8 cellular contexts compared by ENCODE assay signal in the genomic region with DNA sequence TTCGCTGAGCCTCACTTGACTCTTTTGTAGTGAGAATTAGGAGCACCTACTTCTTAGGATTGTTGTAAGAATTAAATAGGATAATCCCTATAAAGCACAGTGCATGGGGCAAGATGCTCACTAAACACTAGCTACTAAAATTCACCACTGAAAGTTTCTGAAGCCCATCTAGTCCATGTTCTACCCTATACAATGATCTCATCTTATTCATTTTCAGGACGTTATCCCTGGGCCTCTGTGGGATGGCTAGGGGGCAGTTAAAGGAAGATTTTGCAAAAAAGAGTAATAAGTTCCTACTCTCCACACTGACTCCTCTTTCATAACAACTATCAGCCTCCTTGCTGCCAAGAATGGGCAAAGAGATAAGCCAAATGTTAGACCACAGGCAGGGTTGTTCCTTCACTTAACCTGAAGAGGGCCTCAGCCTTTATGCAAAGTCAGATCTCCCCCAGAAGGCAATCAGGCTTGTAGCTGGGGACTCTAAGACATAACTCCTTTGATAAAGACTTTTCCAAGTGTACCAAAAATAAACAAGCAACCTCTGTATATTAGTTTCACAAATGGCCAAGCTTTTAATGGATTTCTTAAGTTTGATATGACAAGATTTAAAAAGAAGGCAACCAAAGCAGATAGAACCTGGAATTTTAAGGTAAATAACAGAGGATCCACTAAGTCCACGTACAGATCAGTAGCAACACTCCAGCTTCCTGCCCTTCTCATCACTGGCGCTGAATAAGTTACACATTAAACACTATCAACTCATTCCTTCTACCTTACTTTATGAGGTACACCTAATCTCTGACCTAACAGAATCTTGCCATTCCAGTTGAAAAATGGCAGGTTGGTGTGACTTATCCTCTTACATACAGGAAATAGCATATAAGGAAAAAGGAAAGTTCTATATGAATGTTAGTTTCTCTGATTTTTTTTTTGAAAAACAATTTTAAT. TPM values are rescaled to one million over a fixed set of nuclear protein-coding genes. Genes with fewer than 3 reads are reported as not detected.
DNase-seq lines count a peak whose midpoint lies in the region; ATAC-seq and TF ChIP-seq lines count a peak whose summit lies in the region.

No MANE protein-coding gene starts in this region.

- no peak overlapping the region for H3K4me3 Mint-ChIP-seq in mesothelial cell of epicardium

- TF ChIP-seq CTCF in mesothelial cell of epicardium (IDR thresholded peaks at IDR 0.05; ENCODE audit: unreplicated experiment): no peak

- peak; percentile 50 for DNase-seq in DMS53 (lab: John Stamatoyannopoulos, UW)
- peak; percentile 59 for DNase-seq in RPMI8226
- DNase-seq in effector CD8-positive, alpha-beta T cell (lab: John Stamatoyannopoulos, UW): peak; percentile 19
- DNase-seq in mesothelial cell of epicardium (ENCODE audit: low spot score in 2 of 2, unreplicated experiment in 2 of 2): no peak
- no peak for DNase-seq in amniotic stem cell (lab: John Stamatoyannopoulos, UW)
- no peak for DNase-seq in substantia nigra (lab: John Stamatoyannopoulos, UW)

- no peak overlapping the region for H3K27ac ChIP-seq in substantia nigra (ENCODE audit: low read depth, low read length, poor library complexity, severe bottlenecking)

- H3K36me3 Mint-ChIP-seq in mesothelial cell of epicardium: no peaks in the 10 kb centered on the region

- H3K27ac Mint-ChIP-seq in mesothelial cell of epicardium: peak overlapping the region; percentile 20

- H3K27me3 Mint-ChIP-seq in mesothelial cell of epicardium (ENCODE audit: low read depth): no peaks in the 10 kb centered on the region

- H3K4me1 Mint-ChIP-seq in mesothelial cell of epicardium: peaks cover 37% of the 10 kb centered on the region

- peak; percentile 82 for ATAC-seq in GM19395 (IDR thresholded peaks at IDR 0.05; ENCODE audit: unreplicated experiment)
- ATAC-seq in HG03378 (IDR thresholded peaks at IDR 0.05; ENCODE audit: unreplicated experiment): peak; percentile 57

- H3K9me3 Mint-ChIP-seq in mesothelial cell of epicardium: no peaks in the 10 kb centered on the region

RNA-seq across cellular contexts. Expression of gene ELF1, which starts 44.4 kb away (rescaled TPM):
- 76.9 to 78.0 TPM (median 77.4 TPM) in 3 replicates for total RNA-seq in mesothelial cell of epicardium

Comparison
In these comparisons a context has a peak if more than half of its experiments do, and no peak if none do; other contexts are left out.
1. DNase-seq: peak in DMS53 (single experiment), RPMI8226 (single experiment) and effector CD8-positive, alpha-beta T cell (single experiment); none in mesothelial cell of epicardium (0 of 2), amniotic stem cell (single experiment) and substantia nigra (0 of 49).